ENCODE assay signal across 8 cellular contexts in the genomic region with DNA sequence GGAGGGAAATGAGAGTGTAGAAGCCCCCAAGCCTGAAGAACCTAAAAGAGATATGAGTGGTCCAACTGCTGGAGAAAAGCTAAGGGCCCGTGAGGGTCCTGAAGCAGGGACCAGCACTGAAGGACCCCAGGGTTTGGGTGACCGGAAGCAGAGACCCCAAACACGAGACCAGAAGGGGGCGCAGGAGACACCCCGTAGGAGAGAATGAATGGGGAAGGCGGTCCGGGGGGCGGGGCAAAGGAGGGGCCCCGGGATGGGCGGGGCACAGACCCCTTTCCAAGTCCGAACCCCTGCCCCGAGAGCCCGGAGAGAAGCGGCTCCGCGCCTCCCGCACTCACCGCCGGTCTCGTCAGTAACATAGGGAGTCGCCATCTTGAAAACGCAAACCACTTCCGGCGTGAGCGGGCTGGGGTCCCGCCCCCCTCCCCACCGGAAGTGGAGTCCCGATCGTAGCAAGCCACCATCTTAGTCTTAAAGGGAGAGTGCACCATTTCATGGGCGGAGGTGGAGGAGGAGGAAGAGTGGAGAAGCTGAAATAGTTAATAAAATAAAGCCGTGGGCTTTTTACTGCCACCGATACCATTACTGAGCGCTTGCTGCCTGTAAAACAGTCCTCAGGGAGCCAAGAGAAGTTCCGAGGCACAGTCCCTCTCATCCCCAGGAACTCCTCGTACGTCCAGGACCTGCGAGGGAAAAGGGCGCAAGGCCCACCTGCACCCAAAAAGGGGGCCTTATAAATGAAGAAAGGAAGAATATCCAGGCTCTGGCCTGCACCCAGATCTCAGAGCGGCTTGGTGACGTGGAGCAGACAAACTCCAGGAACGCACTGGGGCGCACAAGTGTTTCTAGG. TPM values are rescaled to one million over a fixed set of nuclear protein-coding genes. Genes with fewer than 3 reads are reported as not detected.
DNase-seq lines count a peak whose midpoint lies in the region; ATAC-seq and TF ChIP-seq lines count a peak whose summit lies in the region.

No MANE protein-coding gene starts in this region.

- H3K27me3 ChIP-seq in ovary: no peaks in the 10 kb centered on the region
- H3K27me3 ChIP-seq in thyroid gland: no peaks in the 10 kb centered on the region

- H3K36me3 ChIP-seq in ovary (no peaks in the 10 kb centered on the region), thyroid gland (peaks cover 0 to 2% of the 10 kb centered on the region in 2 donors)

- intact Hi-C loops in Right ventricle myocardium inferior (cut with DNase I) (loop anchor here (2.0 kb wide), 3 partner anchors 46 to 98 kb away; partner anchors contain the start of gene DNAJC14), ovary (cut with DNase I) (loop anchor here (5.0 kb wide), 4 partner anchors 95 to 200 kb away; partner anchors contain the start of genes DNAJC14 (in 2 of the 4) and CD63 (in 1 of the 4)), thyroid gland (cut with DNase I) (no loop called here)

- no peaks in the 10 kb centered on the region for H3K27me3 Mint-ChIP-seq in activated naive CD8-positive, alpha-beta T cell

- H3K4me1 ChIP-seq in ovary (ENCODE audit: insufficient read depth) (peaks cover 16% of the 10 kb centered on the region), thyroid gland (peaks cover 8 to 35% of the 10 kb centered on the region in 2 donors)

- no peak for TF ChIP-seq EP300 in ovary (IDR thresholded peaks at IDR 0.05)

- H3K4me1 Mint-ChIP-seq in activated naive CD8-positive, alpha-beta T cell (ENCODE audit: low read depth): peaks cover 53% of the 10 kb centered on the region

- peak; percentile 91 for DNase-seq in GM10248 (ENCODE audit: extremely low spot score)
- peak; percentile 87 for DNase-seq in NCI-H1092 treated with DMSO at 0.1 percent for 48 hours (lab: John Stamatoyannopoulos, UW)
- peak; percentile 92 for DNase-seq in Right ventricle myocardium inferior (ENCODE audit: missing footprints)
- peak; percentile 84 to 93 (median 93) for DNase-seq in ovary
- peak; percentile 87 to 88 for DNase-seq in thyroid gland

- H3K4me3 ChIP-seq in ovary (peak overlapping the region; percentile 87), thyroid gland (replicated peaks in 1 of 3) (peak overlapping the region; percentile 31 to 85 (median 69))

- peak overlapping the region; percentile 98 for H3K27ac Mint-ChIP-seq in activated naive CD8-positive, alpha-beta T cell

- TF ChIP-seq POLR2A in ovary (IDR thresholded peaks at IDR 0.05) (peak; percentile 79), thyroid gland (IDR thresholded peaks at IDR 0.05) (peak in 1 of 2 donors; percentile 71)

- H3K27ac ChIP-seq in ovary: peak overlapping the region; percentile 80 to 94
- peak overlapping the region; percentile 93 to 96 (median 95) for H3K27ac ChIP-seq in thyroid gland

- H3K4me3 Mint-ChIP-seq in activated naive CD8-positive, alpha-beta T cell: peak overlapping the region; percentile 100

- ATAC-seq in HG02588 (IDR thresholded peaks at IDR 0.05; ENCODE audit: unreplicated experiment) (peak; percentile 43), SK-N-SH treated with all-trans-retinoic acid at 6 μM for 48 hours (peak; percentile 79), Right ventricle myocardium inferior (peak; percentile 88)

- POLR2A ChIA-PET in GM10248 (lab: Yijun Ruan, JAX): interaction anchor here (0.8 to 1.6 kb wide), 2 partner anchors 47 to 107 kb away, joined by 3 to 4 read pairs; partner anchors contain the start of gene RAB5B

- WGBS in ovary, 3 donors: 0 to 1% (median 0%) methylated on average over 42 of the region's 42 CpGs
- whole genome bisulfite sequencing in thyroid gland, 2 donors: 0% methylated on average over 38 to 41 of the region's 42 CpGs

- no peaks in the 10 kb centered on the region for H3K9me3 ChIP-seq in ovary
- H3K9me3 ChIP-seq in thyroid gland: no peaks in the 10 kb centered on the region

- CTCF ChIA-PET in GM10248 (lab: Yijun Ruan, JAX): interaction anchor here (0.6 to 7.5 kb wide), 24 partner anchors 11 to 188 kb away, joined by 3 to 92 read pairs (median 4); partner anchors contain the start of genes DNAJC14, ORMDL2, RAB5B and SARNP

- H3K9me3 Mint-ChIP-seq in activated naive CD8-positive, alpha-beta T cell (ENCODE audit: low read depth): no peaks in the 10 kb centered on the region

- peak; percentile 72 for TF ChIP-seq CTCF in GM10248 (IDR thresholded peaks at IDR 0.05; ENCODE audit: control extremely low read depth, extremely low read depth, low read depth, missing control alignments)
- TF ChIP-seq CTCF in ovary (IDR thresholded peaks at IDR 0.05): peak; percentile 63 to 71 (median 68)
- TF ChIP-seq CTCF in thyroid gland (IDR thresholded peaks at IDR 0.05): peak; percentile 27 to 76 (median 60)

- peaks cover 7% of the 10 kb centered on the region for H3K36me3 Mint-ChIP-seq in activated naive CD8-positive, alpha-beta T cell

TF ChIP-seq in SK-N-SH treated with all-trans-retinoic acid at 6 μM for 48 hours, 23 proteins besides CTCF, POLR2A, EP300 and RAD21:
- TF ChIP-seq, protein P1, sequence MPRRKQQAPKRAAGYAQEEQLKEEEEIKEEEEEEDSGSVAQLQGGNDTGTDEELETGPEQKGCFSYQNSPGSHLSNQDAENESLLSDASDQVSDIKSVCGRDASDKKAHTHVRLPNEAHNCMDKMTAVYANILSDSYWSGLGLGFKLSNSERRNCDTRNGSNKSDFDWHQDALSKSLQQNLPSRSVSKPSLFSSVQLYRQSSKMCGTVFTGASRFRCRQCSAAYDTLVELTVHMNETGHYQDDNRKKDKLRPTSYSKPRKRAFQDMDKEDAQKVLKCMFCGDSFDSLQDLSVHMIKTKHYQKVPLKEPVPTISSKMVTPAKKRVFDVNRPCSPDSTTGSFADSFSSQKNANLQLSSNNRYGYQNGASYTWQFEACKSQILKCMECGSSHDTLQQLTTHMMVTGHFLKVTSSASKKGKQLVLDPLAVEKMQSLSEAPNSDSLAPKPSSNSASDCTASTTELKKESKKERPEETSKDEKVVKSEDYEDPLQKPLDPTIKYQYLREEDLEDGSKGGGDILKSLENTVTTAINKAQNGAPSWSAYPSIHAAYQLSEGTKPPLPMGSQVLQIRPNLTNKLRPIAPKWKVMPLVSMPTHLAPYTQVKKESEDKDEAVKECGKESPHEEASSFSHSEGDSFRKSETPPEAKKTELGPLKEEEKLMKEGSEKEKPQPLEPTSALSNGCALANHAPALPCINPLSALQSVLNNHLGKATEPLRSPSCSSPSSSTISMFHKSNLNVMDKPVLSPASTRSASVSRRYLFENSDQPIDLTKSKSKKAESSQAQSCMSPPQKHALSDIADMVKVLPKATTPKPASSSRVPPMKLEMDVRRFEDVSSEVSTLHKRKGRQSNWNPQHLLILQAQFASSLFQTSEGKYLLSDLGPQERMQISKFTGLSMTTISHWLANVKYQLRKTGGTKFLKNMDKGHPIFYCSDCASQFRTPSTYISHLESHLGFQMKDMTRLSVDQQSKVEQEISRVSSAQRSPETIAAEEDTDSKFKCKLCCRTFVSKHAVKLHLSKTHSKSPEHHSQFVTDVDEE (CRISPR knock-in tag; IDR thresholded peaks at IDR 0.05): no peak
- TF ChIP-seq TCF4 (CRISPR knock-in tag; IDR thresholded peaks at IDR 0.05; ENCODE audit: borderline replicate concordance): no peak
- TF ChIP-seq, protein P2, sequence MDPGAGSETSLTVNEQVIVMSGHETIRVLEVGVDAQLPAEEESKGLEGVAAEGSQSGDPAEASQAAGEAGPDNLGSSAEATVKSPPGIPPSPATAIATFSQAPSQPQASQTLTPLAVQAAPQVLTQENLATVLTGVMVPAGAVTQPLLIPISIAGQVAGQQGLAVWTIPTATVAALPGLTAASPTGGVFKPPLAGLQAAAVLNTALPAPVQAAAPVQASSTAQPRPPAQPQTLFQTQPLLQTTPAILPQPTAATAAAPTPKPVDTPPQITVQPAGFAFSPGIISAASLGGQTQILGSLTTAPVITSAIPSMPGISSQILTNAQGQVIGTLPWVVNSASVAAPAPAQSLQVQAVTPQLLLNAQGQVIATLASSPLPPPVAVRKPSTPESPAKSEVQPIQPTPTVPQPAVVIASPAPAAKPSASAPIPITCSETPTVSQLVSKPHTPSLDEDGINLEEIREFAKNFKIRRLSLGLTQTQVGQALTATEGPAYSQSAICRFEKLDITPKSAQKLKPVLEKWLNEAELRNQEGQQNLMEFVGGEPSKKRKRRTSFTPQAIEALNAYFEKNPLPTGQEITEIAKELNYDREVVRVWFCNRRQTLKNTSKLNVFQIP (CRISPR knock-in tag; IDR thresholded peaks at IDR 0.05; ENCODE audit: borderline replicate concordance, low read depth): 0 out of 2 replicates have a peak, but pooled peaks have one; percentile 21
- no peak for TF ChIP-seq ZNF565 (CRISPR knock-in tag; conservative IDR thresholded peaks at IDR 0.05; ENCODE audit: low read depth)
- no peak for TF ChIP-seq ZNF70 (CRISPR knock-in tag; IDR thresholded peaks at IDR 0.05)
- TF ChIP-seq ISL1 (CRISPR knock-in tag; IDR thresholded peaks at IDR 0.05): no peak
- no peak for TF ChIP-seq ARNTL (CRISPR knock-in tag; IDR thresholded peaks at IDR 0.05; ENCODE audit: borderline replicate concordance, low read depth)

RNA-seq across cellular contexts. Expression of gene PYM1, which starts 0.7 kb away (rescaled TPM):
- total RNA-seq in Right ventricle myocardium inferior: 19.1 TPM
- total RNA-seq in ovary: 10 to 100 TPM; 18.9 to 25.7 (median 21.7) TPM
- polyA plus RNA-seq in ovary: 10 to 100 TPM; 22.5 to 25.2 TPM
- 10 to 100 TPM; 28.6 to 48.2 (median 43.7) TPM for total RNA-seq in thyroid gland

RNA-seq across cellular contexts. Expression of gene DGKA, which starts 4.0 kb away (rescaled TPM):
- total RNA-seq in Right ventricle myocardium inferior (8.1 TPM), ovary (10 to 100 TPM; 13.3 to 50.1 (median 26.0) TPM), thyroid gland (10 to 100 TPM; 20.6 to 55.9 (median 28.7) TPM)
- 10 to 100 TPM; 15.7 to 40.4 TPM for polyA plus RNA-seq in ovary

RNA-seq across cellular contexts. Expression of gene PMEL, which starts 38.9 kb away (rescaled TPM):
- total RNA-seq in Right ventricle myocardium inferior: not detected
- total RNA-seq in ovary: 10 to 100 TPM in 1 of 7 donors, 1 to 10 TPM in 6; 2.0 to 11.5 (median 3.7) TPM
- polyA plus RNA-seq in ovary: 1 to 10 TPM; 2.0 to 2.7 TPM
- 1 to 10 TPM; 1.7 to 5.8 (median 3.0) TPM for total RNA-seq in thyroid gland

RNA-seq across cellular contexts. Expression of gene CDK2, which starts 39.7 kb away (rescaled TPM):
- 11.6 TPM for total RNA-seq in Right ventricle myocardium inferior
- total RNA-seq in ovary: 10 to 100 TPM; 18.3 to 33.9 (median 31.3) TPM
- 10 to 100 TPM; 21.7 to 21.8 TPM for polyA plus RNA-seq in ovary
- total RNA-seq in thyroid gland: 10 to 100 TPM; 13.9 to 17.2 (median 15.8) TPM

RNA-seq across cellular contexts. Expression of gene RAB5B, which starts 46.9 kb away (rescaled TPM):
- total RNA-seq in Right ventricle myocardium inferior (113 TPM), ovary (100 to 1,000 TPM in 5 of 7 donors, 10 to 100 TPM in 2; 60.4 to 136 (median 117) TPM), thyroid gland (100 to 1,000 TPM; 104 to 119 (median 107) TPM)
- 100 to 1,000 TPM in 1 of 2 donors, 10 to 100 TPM in 1; 81.7 to 217 TPM for polyA plus RNA-seq in ovary

Comparison
In these comparisons a context has a peak if more than half of its experiments do, and no peak if none do; other contexts are left out.
1. Peak in every context shown above with its lines: DNase-seq, ATAC-seq, H3K4me3 ChIP-seq and H3K27ac ChIP-seq.